7 cellular contexts compared by ENCODE assay signal in the genomic region with DNA sequence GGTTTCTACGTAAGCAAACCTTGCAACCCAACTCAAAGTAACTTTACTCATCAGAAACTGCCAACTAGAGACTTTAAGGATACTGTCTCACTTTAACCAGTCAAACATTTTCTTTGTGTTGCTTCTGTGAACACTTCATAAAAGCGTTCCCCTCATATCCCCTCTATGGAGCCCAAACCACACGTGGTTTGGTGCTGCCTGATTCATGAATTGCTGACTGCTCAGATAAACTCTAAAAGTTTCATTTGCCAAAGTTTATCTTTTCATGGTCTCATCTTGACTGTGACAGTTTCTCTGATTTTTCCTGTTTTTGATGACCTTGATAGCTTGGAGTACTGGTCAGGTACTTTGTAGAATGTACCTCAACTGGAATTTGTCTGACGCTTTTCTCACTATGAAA.
"Had no signal": no experiment of that assay in that cellular context is flagged by ENCODE, and none has a peak within 500 bp of the region (broad histone marks: within the 10 kb centered on the region; RNA-seq: fewer than 3 reads in every experiment).

No MANE protein-coding gene starts in this region.

- ATAC-seq: HepG2 had no signal

- H3K4me2 ChIP-seq: KMS-11 had no signal

- DNase-seq: IMR-90, KBM-7, KG1 had no signal

- H3K9ac ChIP-seq: KMS-11 had no signal

- H3K27ac ChIP-seq: HL-60, KMS-11 had no signal

- FAIRE-seq: HepG2, HTR-8/SVneo had no signal
